Comparison of ENCODE assay signal across 17 cellular contexts in genomic region chr2:86593266-86593665, GRCh38. TPM values are rescaled to one million over a fixed set of nuclear protein-coding genes. Genes with fewer than 3 reads are reported as not detected.
A peak's percentile ranks its signal among the peaks of the same experiment; 100 is the strongest.
DNase-seq lines count a peak whose midpoint lies in the region; ATAC-seq and TF ChIP-seq lines count a peak whose summit lies in the region.
"Had no signal": no experiment of that assay in that cellular context is flagged by ENCODE, and none has a peak within 500 bp of the region (broad histone marks: within the 10 kb centered on the region; RNA-seq: fewer than 3 reads in every experiment).

No MANE protein-coding gene starts in this region.

- DNase-seq in heart left ventricle (no peak), Right ventricle myocardium superior (no peak), cerebellar nuclear complex (lab: John Stamatoyannopoulos, UW) (peak; percentile 22 to 61), transverse colon (no peak), NCI-H526 (lab: John Stamatoyannopoulos, UW) (no peak)
- no peak for DNase-seq in stimulated activated naive CD4-positive, alpha-beta T cell (lab: John Stamatoyannopoulos, UW)
- no peak for DNase-seq in activated T-helper 1 cell treated with anti-CD3 and anti-CD28 coated beads, Interleukin-12 subunit alpha, Interleukin-12 subunit beta, Interleukin-2, Interleukin-4 antibody, amounts not matched to agents 30 ng/mL and 10 ng/mL and 1 ng/mL, durations not matched to agents 14 hours and 24 hours and 36 hours (ENCODE audit: low spot score)
- DNase-seq: Caco-2; CD8-positive, alpha-beta T cell; DND-41; GF-D8; HCEC 1CT; HFFc6 had no signal

- H3K36me3 ChIP-seq in heart left ventricle: no peaks in the 10 kb centered on the region
- no peaks in the 10 kb centered on the region for H3K36me3 ChIP-seq in parathyroid adenoma (ENCODE audit: control insufficient read depth, insufficient read depth, low read length)
- H3K36me3 ChIP-seq in transverse colon: no peaks in the 10 kb centered on the region

- H3K4me3 Mint-ChIP-seq in activated T-helper 1 cell treated with anti-CD3 and anti-CD28 coated beads, Interleukin-12 subunit alpha, Interleukin-12 subunit beta, Interleukin-2, Interleukin-4 antibody, amounts not matched to agents 30 ng/mL and 10 ng/mL and 1 ng/mL, durations not matched to agents 14 hours and 24 hours and 36 hours: no peak overlapping the region
- H3K4me3 Mint-ChIP-seq: CD14-positive monocyte; CD8-positive, alpha-beta T cell; HFFc6 had no signal

- ATAC-seq in heart left ventricle (no peak), Right ventricle myocardium superior (ENCODE audit: poor library complexity) (no peak)
- ATAC-seq: CD8-positive, alpha-beta T cell; HepG2 had no signal

- H3K27ac ChIP-seq in heart left ventricle (peak overlapping the region in 9 of 12 donors; percentile 14 to 79 (median 51)), parathyroid adenoma (peak overlapping the region; percentile 48), transverse colon (peak overlapping the region in 3 of 4 donors; percentile 40 to 73 (median 72))
- H3K27ac ChIP-seq: 22Rv1 had no signal

- H3K4me1 Mint-ChIP-seq in activated T-helper 1 cell treated with anti-CD3 and anti-CD28 coated beads, Interleukin-12 subunit alpha, Interleukin-12 subunit beta, Interleukin-2, Interleukin-4 antibody, amounts not matched to agents 30 ng/mL and 10 ng/mL and 1 ng/mL, durations not matched to agents 14 hours and 24 hours and 36 hours (ENCODE audit: low read depth): no peaks in the 10 kb centered on the region
- H3K4me1 Mint-ChIP-seq: CD14-positive monocyte had no signal

- no peak overlapping the region for H3K4me2 ChIP-seq in parathyroid adenoma (ENCODE audit: low read length)

- TF ChIP-seq CTCF in heart left ventricle (IDR thresholded peaks at IDR 0.05) (no peak), parathyroid adenoma (IDR thresholded peaks at IDR 0.05) (no peak), transverse colon (IDR thresholded peaks at IDR 0.05) (no peak)

- in situ Hi-C loops in transverse colon (cut with MboI; ENCODE audit: low pct_ligation_motif_present in 1 of 4, low pct_unique_long_range_greater_than_20kb in 1 of 4, low sequenced_read_pairs in 3 of 4): no loop called here

- H3K9me3 ChIP-seq in heart left ventricle (peaks cover 0 to 2% (median 0%) of the 10 kb centered on the region in 12 donors), parathyroid adenoma (ENCODE audit: control insufficient read depth, low read length) (no peaks in the 10 kb centered on the region), transverse colon (no peaks in the 10 kb centered on the region)

- TF ChIP-seq POLR2A in heart left ventricle (IDR thresholded peaks at IDR 0.05): no peak
- no peak for TF ChIP-seq POLR2A in transverse colon (IDR thresholded peaks at IDR 0.05)

- 75 to 87% (median 81%) methylated on average over 2 of the region's 2 CpGs for WGBS in heart left ventricle, 4 donors
- 79 to 81% methylated on average over 2 of the region's 2 CpGs for WGBS in transverse colon (ENCODE audit: low coverage in 1 of 2), 2 donors

- no peak for TF ChIP-seq EP300 in transverse colon (IDR thresholded peaks at IDR 0.05; ENCODE audit: low read depth)

- peak overlapping the region; percentile 14 for H2AFZ ChIP-seq in parathyroid adenoma

- no peak overlapping the region for H3K27ac Mint-ChIP-seq in activated T-helper 1 cell treated with anti-CD3 and anti-CD28 coated beads, Interleukin-12 subunit alpha, Interleukin-12 subunit beta, Interleukin-2, Interleukin-4 antibody, amounts not matched to agents 30 ng/mL and 10 ng/mL and 1 ng/mL, durations not matched to agents 14 hours and 24 hours and 36 hours
- H3K27ac Mint-ChIP-seq: CD14-positive monocyte; CD8-positive, alpha-beta T cell; HFFc6 had no signal

- H3K4me3 ChIP-seq in heart left ventricle (no peak overlapping the region), parathyroid adenoma (ENCODE audit: low read depth, low read length) (no peak overlapping the region), transverse colon (no peak overlapping the region)

- H3K4me1 ChIP-seq in heart left ventricle (peaks cover 0 to 32% (median 2%) of the 10 kb centered on the region in 12 donors), parathyroid adenoma (peaks cover 12% of the 10 kb centered on the region), transverse colon (peaks cover 0 to 5% (median 0%) of the 10 kb centered on the region in 4 donors)
- H3K4me1 ChIP-seq: Caco-2 had no signal

- peaks cover 15% of the 10 kb centered on the region for H3K27me3 Mint-ChIP-seq in activated T-helper 1 cell treated with anti-CD3 and anti-CD28 coated beads, Interleukin-12 subunit alpha, Interleukin-12 subunit beta, Interleukin-2, Interleukin-4 antibody, amounts not matched to agents 30 ng/mL and 10 ng/mL and 1 ng/mL, durations not matched to agents 14 hours and 24 hours and 36 hours (ENCODE audit: insufficient read depth)

- H3K9me3 Mint-ChIP-seq in activated T-helper 1 cell treated with anti-CD3 and anti-CD28 coated beads, Interleukin-12 subunit alpha, Interleukin-12 subunit beta, Interleukin-2, Interleukin-4 antibody, amounts not matched to agents 30 ng/mL and 10 ng/mL and 1 ng/mL, durations not matched to agents 14 hours and 24 hours and 36 hours: peaks cover 9% of the 10 kb centered on the region
- H3K9me3 Mint-ChIP-seq: HFFc6 had no signal

- no peaks in the 10 kb centered on the region for H3K27me3 ChIP-seq in heart left ventricle
- no peaks in the 10 kb centered on the region for H3K27me3 ChIP-seq in parathyroid adenoma (ENCODE audit: control insufficient read depth, insufficient read depth, low read length)
- no peaks in the 10 kb centered on the region for H3K27me3 ChIP-seq in transverse colon

- H3K79me2 ChIP-seq in parathyroid adenoma: no peaks in the 10 kb centered on the region

- no peaks in the 10 kb centered on the region for H3K36me3 Mint-ChIP-seq in activated T-helper 1 cell treated with anti-CD3 and anti-CD28 coated beads, Interleukin-12 subunit alpha, Interleukin-12 subunit beta, Interleukin-2, Interleukin-4 antibody, amounts not matched to agents 30 ng/mL and 10 ng/mL and 1 ng/mL, durations not matched to agents 14 hours and 24 hours and 36 hours (ENCODE audit: low read depth)
- H3K36me3 Mint-ChIP-seq: CD14-positive monocyte; CD8-positive, alpha-beta T cell had no signal

- intact Hi-C loops in heart left ventricle (cut with DNase I): no loop called here
- intact Hi-C loops in Right ventricle myocardium superior (cut with DNase I): no loop called here
- intact Hi-C loops in transverse colon (cut with DNase I; ENCODE audit: low total_unique reads): no loop called here
- intact Hi-C loops in activated T-helper 1 cell treated with anti-CD3 and anti-CD28 coated beads, Interleukin-12 subunit alpha, Interleukin-12 subunit beta, Interleukin-2, Interleukin-4 antibody, amounts not matched to agents 30 ng/mL and 10 ng/mL and 1 ng/mL, durations not matched to agents 14 hours and 24 hours and 36 hours (cut with micrococcal nuclease): no loop called here

- H3K9ac ChIP-seq in parathyroid adenoma: no peak overlapping the region

RNA-seq across cellular contexts. Expression of gene CHMP3, which starts 30.0 kb away (rescaled TPM):
- total RNA-seq in heart left ventricle (100 to 1,000 TPM in 7 of 9 donors, 10 to 100 TPM in 2; 75.4 to 178 (median 145) TPM), Right ventricle myocardium superior (173 TPM), transverse colon (100 to 1,000 TPM in 2 of 4 donors, 10 to 100 TPM in 2; 83.8 to 200 (median 101) TPM)
- 100 to 1,000 TPM in 1 of 2 donors, 10 to 100 TPM in 1; 50.0 to 120 TPM for polyA plus RNA-seq in heart left ventricle
- 27.7 and 27.9 TPM in 2 replicates for total RNA-seq in activated T-helper 1 cell treated with anti-CD3 and anti-CD28 coated beads, Interleukin-12 subunit alpha, Interleukin-12 subunit beta, Interleukin-2, Interleukin-4 antibody, amounts not matched to agents 30 ng/mL and 10 ng/mL and 1 ng/mL, durations not matched to agents 14 hours and 24 hours and 36 hours

RNA-seq across cellular contexts. Expression of gene RNF103, which starts 30.4 kb away (rescaled TPM):
- total RNA-seq in heart left ventricle: 10 to 100 TPM; 37.9 to 75.4 (median 55.3) TPM
- polyA plus RNA-seq in heart left ventricle: 10 to 100 TPM; 28.8 to 50.2 TPM
- total RNA-seq in Right ventricle myocardium superior: 51.7 TPM
- total RNA-seq in transverse colon: 100 to 1,000 TPM in 2 of 4 donors, 10 to 100 TPM in 2; 47.0 to 114 (median 103) TPM
- total RNA-seq in activated T-helper 1 cell treated with anti-CD3 and anti-CD28 coated beads, Interleukin-12 subunit alpha, Interleukin-12 subunit beta, Interleukin-2, Interleukin-4 antibody, amounts not matched to agents 30 ng/mL and 10 ng/mL and 1 ng/mL, durations not matched to agents 14 hours and 24 hours and 36 hours: 13.6 and 14.3 TPM in 2 replicates

Comparison
In these comparisons a context has a peak if more than half of its experiments do, and no peak if none do; other contexts are left out.
1. DNase-seq: peak in cerebellar nuclear complex (2 of 2); none in heart left ventricle (0 of 5), Right ventricle myocardium superior (single experiment), transverse colon (single experiment), stimulated activated naive CD4-positive, alpha-beta T cell (0 of 6), NCI-H526 (0 of 2) and activated T-helper 1 cell treated with anti-CD3 and anti-CD28 coated beads, Interleukin-12 subunit alpha, Interleukin-12 subunit beta, Interleukin-2, Interleukin-4 antibody, amounts not matched to agents 30 ng/mL and 10 ng/mL and 1 ng/mL, durations not matched to agents 14 hours and 24 hours and 36 hours (single experiment).
2. Peak in every context shown above with its lines, with median percentiles within 50 percentile points of each other: H3K27ac ChIP-seq.